Comparison of ENCODE assay signal across 8 cellular contexts in genomic region chr2:191539068-191539467, GRCh38.
DNase-seq lines count a peak whose midpoint lies in the region; ATAC-seq and TF ChIP-seq lines count a peak whose summit lies in the region.

No MANE protein-coding gene starts in this region.

- TF ChIP-seq POLR2A in erythroblast (IDR thresholded peaks at IDR 0.05; ENCODE audit: low read length), result no peak

- ATAC-seq in GM23338 (no peak), SK-N-SH treated with all-trans-retinoic acid at 6 μM for 48 hours (peak; percentile 59), T-helper 17 cell (no peak)

- TF ChIP-seq CTCF in GM23338 (conservative IDR thresholded peaks at IDR 0.05; ENCODE audit: low read depth in 2 of 2), result peak; percentile 55 to 72

- no peak overlapping the region for H3K27ac Mint-ChIP-seq in GM23338
- H3K27ac Mint-ChIP-seq in T-helper 17 cell, result no peak overlapping the region

- peaks cover 8% of the 10 kb centered on the region for H3K27me3 Mint-ChIP-seq in GM23338 (ENCODE audit: insufficient read depth, low read depth, poor library complexity)
- peaks cover 18% of the 10 kb centered on the region for H3K27me3 Mint-ChIP-seq in T-helper 17 cell

- peaks cover 9% of the 10 kb centered on the region; the same call in 1 of the 2 replicates for H3K9me2 ChIP-seq in GM23338 (ENCODE audit: insufficient read depth)

- H3K4me3 ChIP-seq in GM23338, result no peak overlapping the region

- H3K27ac ChIP-seq in GM23338 (ENCODE audit: low read depth), result no peak overlapping the region

- H3K4me1 ChIP-seq in GM23338 (ENCODE audit: insufficient read depth), result peaks cover 12% of the 10 kb centered on the region

- H3K36me3 ChIP-seq in GM23338 (ENCODE audit: insufficient read depth), result no peaks in the 10 kb centered on the region

- no peaks in the 10 kb centered on the region for H3K27me3 ChIP-seq in GM23338 (ENCODE audit: insufficient read depth)

- H3K4me1 Mint-ChIP-seq in GM23338 (peaks cover 16% of the 10 kb centered on the region), T-helper 17 cell (peaks cover 4% of the 10 kb centered on the region)

- H3K9me3 Mint-ChIP-seq in GM23338, result no peaks in the 10 kb centered on the region; the same call in 2 of the 3 replicates

- no peaks in the 10 kb centered on the region for H4K20me1 ChIP-seq in GM23338 (replicated peaks; ENCODE audit: insufficient read depth)

- DNase-seq in COLO668 (lab: John Stamatoyannopoulos, UW; ENCODE audit: unreplicated experiment) (peak; percentile 21), GM23338 (ENCODE audit: low spot score) (peak; percentile 71), erythroblast (lab: John Stamatoyannopoulos, UW) (peak; percentile 28 to 52), T-helper 17 cell (no peak), posterior cingulate gyrus (no peak), T1000 (lab: John Stamatoyannopoulos, UW) (no peak)
- peak; percentile 46 for DNase-seq in stimulated activated CD8-positive, alpha-beta memory T cell treated with anti-CD3 and anti-CD28 coated beads, Interleukin-4, amount 100 ng/mL, for 48 hours

- no peaks in the 10 kb centered on the region for H3K79me2 ChIP-seq in GM23338 (replicated peaks; ENCODE audit: insufficient read depth)

- H3K36me3 Mint-ChIP-seq in GM23338 (ENCODE audit: low read depth) (no peaks in the 10 kb centered on the region), T-helper 17 cell (ENCODE audit: low read depth) (no peaks in the 10 kb centered on the region)

- H3K4me3 Mint-ChIP-seq in GM23338 (no peak overlapping the region), T-helper 17 cell (no peak overlapping the region)

- no peak overlapping the region for H2AFZ ChIP-seq in GM23338

- H3K9me3 ChIP-seq in T-helper 17 cell (ENCODE audit: control insufficient read depth, low read length, poor library complexity, severe bottlenecking), result no peaks in the 10 kb centered on the region

- intact Hi-C loops in posterior cingulate gyrus (cut with DNase I), result no loop called here

- H3F3A ChIP-seq in GM23338 (replicated peaks; ENCODE audit: low read depth), result no peaks in the 10 kb centered on the region

- no peak overlapping the region for H3K4me2 ChIP-seq in GM23338

TF ChIP-seq in GM23338, 12 proteins besides CTCF, POLR2A, EP300 and RAD21 (continues in another document):
- TF ChIP-seq ZNF331 (CRISPR knock-in tag; IDR thresholded peaks at IDR 0.05; ENCODE audit: low read depth) (no peak), EZH2 (IDR thresholded peaks at IDR 0.05; ENCODE audit: low read depth, unreplicated experiment) (no peak), JUNB (IDR thresholded peaks at IDR 0.05; ENCODE audit: unreplicated experiment) (no peak), CREB1 (CRISPR knock-in tag; IDR thresholded peaks at IDR 0.05; ENCODE audit: low read depth) (no peak), ETS1 (IDR thresholded peaks at IDR 0.05) (no peak)

TF ChIP-seq in SK-N-SH treated with all-trans-retinoic acid at 6 μM for 48 hours, 23 proteins besides CTCF, POLR2A, EP300 and RAD21:
- TF ChIP-seq TSHZ2 (CRISPR knock-in tag; IDR thresholded peaks at IDR 0.05) (no peak), CREB5 (CRISPR knock-in tag; IDR thresholded peaks at IDR 0.05; ENCODE audit: low read depth) (no peak), POU6F1 (CRISPR knock-in tag; IDR thresholded peaks at IDR 0.05; ENCODE audit: borderline replicate concordance, low read depth) (no peak), CSDC2 (CRISPR knock-in tag; IDR thresholded peaks at IDR 0.05) (no peak), ZNF70 (CRISPR knock-in tag; IDR thresholded peaks at IDR 0.05) (no peak), BACH2 (CRISPR knock-in tag; IDR thresholded peaks at IDR 0.05; ENCODE audit: borderline replicate concordance) (no peak), GLIS3 (CRISPR knock-in tag; IDR thresholded peaks at IDR 0.05) (no peak), ARNTL (CRISPR knock-in tag; IDR thresholded peaks at IDR 0.05; ENCODE audit: borderline replicate concordance, low read depth) (no peak), TCF4 (CRISPR knock-in tag; IDR thresholded peaks at IDR 0.05; ENCODE audit: borderline replicate concordance) (no peak), CSRNP3 (CRISPR knock-in tag; IDR thresholded peaks at IDR 0.05) (no peak), OSR1 (CRISPR knock-in tag; IDR thresholded peaks at IDR 0.05) (no peak), PPARA (CRISPR knock-in tag; IDR thresholded peaks at IDR 0.05; ENCODE audit: borderline replicate concordance) (no peak)

Comparison
In these comparisons a context has a peak if more than half of its experiments do, and no peak if none do; other contexts are left out.
1. DNase-seq: peak in COLO668 (single experiment), GM23338 (single experiment), erythroblast (2 of 2) and stimulated activated CD8-positive, alpha-beta memory T cell treated with anti-CD3 and anti-CD28 coated beads, Interleukin-4, amount 100 ng/mL, for 48 hours (single experiment); none in T-helper 17 cell (0 of 3), posterior cingulate gyrus (0 of 10) and T1000 (single experiment).